ENCODE assay signal across 9 cellular contexts in the genomic region with DNA sequence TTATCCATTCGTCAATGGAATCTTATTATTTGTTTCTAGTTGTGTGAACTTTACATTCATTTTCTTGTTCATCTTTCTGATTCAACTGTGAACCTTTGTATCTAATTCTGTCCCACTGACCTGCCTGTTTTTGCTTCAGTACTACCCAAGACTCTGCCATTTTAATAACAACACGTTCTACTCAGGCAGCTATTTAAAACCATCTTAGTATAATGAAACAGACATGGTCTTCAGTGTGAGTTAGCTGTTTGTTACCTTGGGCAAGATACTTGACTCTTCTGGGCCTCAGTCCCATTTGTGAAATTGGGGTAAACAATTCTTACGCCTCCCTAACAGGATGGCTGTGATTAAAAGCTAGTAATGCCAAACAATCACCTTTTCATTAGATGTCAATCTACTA. TPM values are rescaled to one million over a fixed set of nuclear protein-coding genes. Genes with fewer than 3 reads are reported as not detected.
DNase-seq lines count a peak whose midpoint lies in the region; ATAC-seq and TF ChIP-seq lines count a peak whose summit lies in the region.
"Had no signal": no experiment of that assay in that cellular context is flagged by ENCODE, and none has a peak within 500 bp of the region (broad histone marks: within the 10 kb centered on the region; RNA-seq: fewer than 3 reads in every experiment).

No MANE protein-coding gene starts in this region.

- TF ChIP-seq POLR2A in sigmoid colon (IDR thresholded peaks at IDR 0.05): no peak

- ATAC-seq in GM18870 (IDR thresholded peaks at IDR 0.05; ENCODE audit: unreplicated experiment) (no peak), GM19455 (IDR thresholded peaks at IDR 0.05; ENCODE audit: unreplicated experiment) (no peak)

- H3K36me3 ChIP-seq in SJCRH30 (peaks cover 22% of the 10 kb centered on the region), sigmoid colon (no peaks in the 10 kb centered on the region)

- H3K27me3 ChIP-seq in SJCRH30 (no peaks in the 10 kb centered on the region), sigmoid colon (no peaks in the 10 kb centered on the region)

- TF ChIP-seq CTCF in GM20000 (IDR thresholded peaks at IDR 0.05; ENCODE audit: extremely low read depth, missing control alignments) (no peak), fibroblast of mammary gland (conservative IDR thresholded peaks at IDR 0.05; ENCODE audit: control insufficient read depth, insufficient read depth, low read depth, low read length) (no peak), sigmoid colon (IDR thresholded peaks at IDR 0.05) (no peak)

- 13 to 33% methylated on average over 3 of the region's 3 CpGs for WGBS in sigmoid colon, 2 donors

- no peak for TF ChIP-seq EP300 in sigmoid colon (IDR thresholded peaks at IDR 0.05)

- intact Hi-C loops in sigmoid colon (cut with DNase I): no loop called here

- H3K27ac ChIP-seq in SJCRH30 (no peak overlapping the region), sigmoid colon (peak overlapping the region; percentile 91 to 99 (median 96))

- H3K4me1 ChIP-seq in SJCRH30: peaks cover 40% of the 10 kb centered on the region
- peaks cover 0 to 58% (median 54%) of the 10 kb centered on the region in 4 donors for H3K4me1 ChIP-seq in sigmoid colon

- H3K9me3 ChIP-seq in SJCRH30 (replicated peaks): 0 out of 2 replicates have a peak, but pooled peaks cover 5% of the 10 kb centered on the region
- H3K9me3 ChIP-seq in sigmoid colon: no peaks in the 10 kb centered on the region

- DNase-seq in GM20000 (ENCODE audit: low spot score) (peak; percentile 21), SJCRH30 (no peak), fibroblast of mammary gland (ENCODE audit: low read depth) (no peak), sigmoid colon (no peak), H4 (ENCODE audit: low spot score) (no peak), AG08396 (ENCODE audit: low spot score) (no peak)
- DNase-seq: T-helper 9 cell had no signal

- H3K4me3 ChIP-seq in SJCRH30: peak overlapping the region; percentile 91
- peak overlapping the region; percentile 78 for H3K4me3 ChIP-seq in fibroblast of mammary gland (ENCODE audit: control insufficient read depth, low read depth, low read length)
- peak overlapping the region; percentile 65 to 96 (median 80) for H3K4me3 ChIP-seq in sigmoid colon

RNA-seq across cellular contexts. Expression of a gene that starts 1.6 kb away (rescaled TPM):
- 76.5 and 83.7 TPM in 2 replicates for total RNA-seq in SJCRH30 (2014; rRNA removed; shearing (Covaris generic))
- total RNA-seq in sigmoid colon: 10 to 100 TPM; 64.2 to 82.4 (median 71.3) TPM
- 10 to 100 TPM; 32.1 to 59.9 (median 39.0) TPM for polyA plus RNA-seq in sigmoid colon
- 44.4 and 51.6 TPM in 2 replicates for total RNA-seq in H4 (2014; rRNA removed; shearing (Covaris generic))

RNA-seq across cellular contexts. Expression of a gene that starts 42.0 kb away (rescaled TPM):
- total RNA-seq in SJCRH30 (2014; rRNA removed; shearing (Covaris generic)): 4.1 and 5.4 TPM in 2 replicates
- total RNA-seq in sigmoid colon: 1 to 10 TPM; 2.6 to 7.5 (median 4.6) TPM
- 1 to 10 TPM; 1.2 to 3.7 (median 2.6) TPM for polyA plus RNA-seq in sigmoid colon
- total RNA-seq in H4 (2014; rRNA removed; shearing (Covaris generic)): 0.04 TPM in 1 of 2 replicates, not detected in the other

RNA-seq across cellular contexts. Expression of a gene that starts 54.0 kb away (rescaled TPM):
- total RNA-seq in SJCRH30 (2014; rRNA removed; shearing (Covaris generic)): 11.2 and 12.3 TPM in 2 replicates
- total RNA-seq in sigmoid colon: 10 to 100 TPM in 3 of 4 donors, 1 to 10 TPM in 1; 9.1 to 14.6 (median 12.0) TPM
- polyA plus RNA-seq in sigmoid colon: 10 to 100 TPM; 21.3 to 26.1 (median 23.4) TPM
- total RNA-seq in H4 (2014; rRNA removed; shearing (Covaris generic)): 27.5 and 39.5 TPM in 2 replicates
